24 cellular contexts compared by ENCODE assay signal in the genomic region with DNA sequence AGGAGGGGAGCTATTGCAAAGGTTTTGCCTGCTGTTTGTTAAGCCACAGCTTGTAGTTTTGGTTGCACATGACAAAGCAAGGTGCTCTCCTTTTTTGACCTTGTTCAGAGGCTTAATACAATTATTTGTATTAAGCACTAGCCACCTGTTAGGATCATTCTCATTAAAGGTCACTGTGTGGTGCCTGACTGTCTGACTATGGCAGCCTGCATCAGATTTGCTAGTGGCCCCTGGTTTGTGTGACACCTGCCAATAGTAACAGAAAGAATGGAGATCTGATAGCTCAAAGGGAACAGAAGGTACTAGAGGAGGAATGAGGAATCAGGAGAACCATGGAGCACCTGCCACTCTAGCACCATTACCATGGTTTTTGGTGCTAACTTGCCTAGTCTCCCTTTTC.
"Had no signal": no experiment of that assay in that cellular context is flagged by ENCODE, and none has a peak within 500 bp of the region (broad histone marks: within the 10 kb centered on the region; RNA-seq: fewer than 3 reads in every experiment).

No MANE protein-coding gene starts in this region.

- H3K4me2 ChIP-seq: PC-9 had no signal

- H3K4me3 ChIP-seq: breast epithelium, PC-9 had no signal

- H3K27ac ChIP-seq: breast epithelium, PC-9 had no signal

- DNase-seq: activated B cell treated with CpG ODN at 0.5 μM for 24 hours; activated CD4-positive, alpha-beta T cell treated with anti-CD3 and anti-CD28 coated beads for 1 hour; activated CD4-positive, alpha-beta T cell treated with anti-CD3 and anti-CD28 coated beads, Interleukin-2, amount 10 ng/mL, durations not matched to agents 24 days and 14 days; activated CD4-positive, alpha-beta T cell treated with anti-CD3 and anti-CD28 coated beads, Interleukin-2, amount 50 U/mL, for 48 hours; activated CD8-positive, alpha-beta memory T cell treated with anti-CD3 and anti-CD28 coated beads, Interleukin-2, amount 10 ng/mL, durations not matched to agents 7 days and 5 days; activated effector memory CD4-positive, alpha-beta T cell treated with Interleukin-2 at 50 U/mL for 16 hours; activated naive CD4-positive, alpha-beta T cell; activated T-cell treated with anti-CD3 and anti-CD28 coated beads, Interleukin-2, amount 50 U/mL, for 24 hours; aorta; caudate nucleus; IMR-90; Kasumi-1; KBM-7; NCI-H187; NCI-H2081; NCI-H2171 treated with DMSO at 0.1 percent for 48 hours; NCI-H345; NCI-H510A; NCI-H774; PC-9; SIG-M5; T-helper 17 cell; T-helper 9 cell had no signal

- H3K4me1 ChIP-seq: breast epithelium had no signal

- H2AFZ ChIP-seq: PC-9 had no signal

- H3K9me3 ChIP-seq: breast epithelium had no signal

- H3K36me3 ChIP-seq: breast epithelium had no signal
